8 cellular contexts compared by ENCODE assay signal in the genomic region with DNA sequence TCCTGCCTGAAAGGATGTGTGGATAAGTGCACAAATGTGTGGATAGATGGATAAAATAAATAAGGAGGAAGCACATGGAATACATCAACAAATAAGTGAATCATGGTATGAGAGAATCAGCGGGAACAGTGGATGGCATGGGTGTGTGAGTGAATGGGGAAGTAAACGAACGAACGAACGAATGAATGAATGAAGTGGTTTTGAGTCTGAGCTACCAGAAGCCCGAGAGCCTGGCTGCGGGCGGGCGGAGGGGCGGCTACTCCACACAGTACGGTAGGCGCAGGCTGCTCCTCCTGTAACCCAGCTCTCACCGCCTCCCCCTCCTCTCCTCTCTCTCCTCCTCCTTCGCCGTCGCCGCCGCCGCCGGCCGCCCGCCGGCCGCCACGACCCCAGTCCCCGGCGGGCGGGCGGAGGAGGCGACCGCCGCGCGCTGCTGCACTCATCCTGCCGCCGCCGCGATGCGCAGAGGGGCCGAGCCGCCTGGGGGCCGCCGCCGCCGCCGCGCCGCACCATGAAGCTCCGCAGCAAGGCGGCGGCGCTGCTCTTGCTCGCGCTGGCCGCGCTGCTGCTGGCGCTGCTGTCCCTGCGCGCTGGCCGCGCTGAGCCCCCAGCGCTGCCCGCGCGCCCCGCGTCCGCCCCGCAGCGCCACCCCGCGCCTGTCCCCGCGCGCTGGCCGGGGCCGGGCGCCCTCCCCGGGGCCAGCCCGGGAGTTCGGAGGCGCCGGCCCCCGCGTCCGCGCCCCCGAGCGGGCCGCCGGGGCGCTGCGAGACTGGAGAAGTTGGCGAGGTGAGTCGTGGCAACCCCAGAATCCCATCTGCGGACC. TPM values are rescaled to one million over a fixed set of nuclear protein-coding genes. Genes with fewer than 3 reads are reported as not detected.
DNase-seq lines count a peak whose midpoint lies in the region; ATAC-seq, FAIRE-seq and TF ChIP-seq lines count a peak whose summit lies in the region.

GXYLT2 (plus strand) TSS at position 324 of the 823 bp plus-strand sequence; CDS start at position 512, 188 bp downstream.

- intact Hi-C loops in dorsolateral prefrontal cortex (cut with DNase I) (loop anchor here (2.0 to 5.0 kb wide), 3 partner anchors 41 to 109 kb away; partner anchors contain the start of genes PPP4R2 (in 2 of the 2) and SHQ1 (in 1 of the 2)), HepG2 (cut with micrococcal nuclease; ENCODE audit: unreplicated experiment) (loop anchor here (5.0 kb wide), 3 partner anchors 41 to 169 kb away; partner anchors contain the start of genes PPP4R2 and SHQ1)

- POLR2A ChIA-PET in HepG2 (lab: Yijun Ruan, JAX), result interaction anchor here (0.8 to 1.5 kb wide), 3 partner anchors 8 to 14 kb away, joined by 3 to 4 read pairs (median 3); no protein-coding TSS in a partner anchor

- peak in 9 of 56 donors; percentile 4 to 23 (median 11) for TF ChIP-seq CTCF in dorsolateral prefrontal cortex (IDR thresholded peaks at IDR 0.05 in 54 of 56, conservative IDR thresholded peaks at IDR 0.05 in 2 of 56; ENCODE audit: low read depth in 1 of 56, partially characterized antibody in 56 of 56)
- 0 out of 2 replicates have a peak, but pooled peaks have one; percentile 4 for TF ChIP-seq CTCF in HepG2 (CRISPR knock-in tag; IDR thresholded peaks at IDR 0.05)

- peak; percentile 50 for DNase-seq in COLO829 (ENCODE audit: low spot score)
- DNase-seq in NCI-H1105 (lab: John Stamatoyannopoulos, UW), result peak; percentile 34
- DNase-seq in UCSD-AML1 (lab: John Stamatoyannopoulos, UW; ENCODE audit: unreplicated experiment), result peak; percentile 46
- peak; percentile 48 to 87 (median 80) for DNase-seq in dorsolateral prefrontal cortex
- DNase-seq in HepG2 (ENCODE audit: low spot score), result peak; percentile 48
- DNase-seq in stimulated activated CD4-positive, alpha-beta T cell treated with anti-CD3 and anti-CD28 coated beads, Interleukin-4, amount 100 ng/mL, for 1 hour, result peak; percentile 25

- peak within 1 kb of the TSS; percentile 57 for H3K9ac ChIP-seq in HepG2 (ENCODE audit: insufficient read depth, low read depth, low read length)

- peak within 1 kb of the TSS; percentile 98 for H2AFZ ChIP-seq in HepG2 (ENCODE audit: low read length)

- 1% methylated on average over 12 of the region's 96 CpGs for WGBS in HepG2 (ENCODE audit: low lambda C conversion rate)

- ATAC-seq in GM21723 (IDR thresholded peaks at IDR 0.05; ENCODE audit: unreplicated experiment) (peak; percentile 81), HepG2 (peak; percentile 78), GM21381 (IDR thresholded peaks at IDR 0.05; ENCODE audit: unreplicated experiment) (no peak)

- H3K4me3 ChIP-seq in dorsolateral prefrontal cortex, result peak within 1 kb of the TSS; percentile 32 to 83 (median 63)
- H3K4me3 ChIP-seq in HepG2 (replicated peaks in 1 of 3; ENCODE audit: insufficient read depth in 1 of 3, low read depth in 2 of 3, low read length in 3 of 3), result peak within 1 kb of the TSS; percentile 70 to 90 (median 75)

- H3K36me3 ChIP-seq in HepG2 (replicated peaks in 1 of 2; ENCODE audit: control insufficient read depth in 1 of 2, insufficient read depth in 2 of 2, low read length in 2 of 2), result no peaks in the 10 kb centered on the region

- H3K4me2 ChIP-seq in HepG2 (ENCODE audit: low read depth, low read length), result peak within 1 kb of the TSS; percentile 99

- H3K79me2 ChIP-seq in HepG2 (ENCODE audit: insufficient read depth, low read length), result peaks cover 2% of the 10 kb centered on the region

- no peak; the same call in 1 of the 2 replicates for TF ChIP-seq RAD21 in HepG2 (CRISPR knock-in tag; IDR thresholded peaks at IDR 0.05)

- H3K9me3 ChIP-seq in HepG2 (ENCODE audit: low read length), result peaks cover 5% of the 10 kb centered on the region; the same call in 1 of the 2 replicates

- H3K27ac ChIP-seq in dorsolateral prefrontal cortex (peak within 1 kb of the TSS; percentile 4 to 92 (median 82)), HepG2 (ENCODE audit: extremely low read length, insufficient read depth, low read length) (peak within 1 kb of the TSS; percentile 50)

- TF ChIP-seq EP300 in HepG2 (IDR thresholded peaks at IDR 0.05; ENCODE audit: low read depth in 2 of 2, low read length in 2 of 2), result no peak
- no peak for TF ChIP-seq EP300 in HepG2 (CRISPR knock-in tag; IDR thresholded peaks at IDR 0.05; ENCODE audit: borderline replicate concordance)

- no peak for FAIRE-seq in HepG2 (lab: Jason Lieb, UNC)

- in situ Hi-C loops in HepG2 (cut with HindIII; ENCODE audit: extremely low pct_ligation_motif_present, low pct_unique_long_range_greater_than_20kb), result no loop called here

- no peaks in the 10 kb centered on the region for H3K27me3 ChIP-seq in dorsolateral prefrontal cortex
- no peaks in the 10 kb centered on the region; a peak in 1 of 5 replicates for H3K27me3 ChIP-seq in HepG2 (ENCODE audit: control insufficient read depth in 1 of 2, insufficient read depth in 2 of 2, low read length in 2 of 2)

- CTCF ChIA-PET in HepG2 (lab: Yijun Ruan, JAX; ENCODE audit: low intra/inter-chr PET ratio, low total read pairs), result interaction anchor here (1.0 kb wide), 1 partner anchor 13 kb away, joined by 3 read pairs; no protein-coding TSS in a partner anchor

- no TSS peak for BruUV-seq in HepG2 (replicated peaks; lab: Mats Ljungman, UMichigan)

- peaks cover 63% of the 10 kb centered on the region for H3K4me1 ChIP-seq in HepG2 (ENCODE audit: insufficient read depth, low read length)

- no peaks in the 10 kb centered on the region for H4K20me1 ChIP-seq in HepG2 (ENCODE audit: insufficient read depth, low read length)

- no peak; a peak in 1 of 4 replicates for TF ChIP-seq POLR2A in HepG2 (IDR thresholded peaks at IDR 0.05; ENCODE audit: insufficient read depth in 1 of 2, low read depth in 2 of 2, low read length in 2 of 2)

TF ChIP-seq in HepG2, 621 proteins besides CTCF, POLR2A, EP300 and RAD21 (continues in another document):
- TF ChIP-seq, protein P1, sequence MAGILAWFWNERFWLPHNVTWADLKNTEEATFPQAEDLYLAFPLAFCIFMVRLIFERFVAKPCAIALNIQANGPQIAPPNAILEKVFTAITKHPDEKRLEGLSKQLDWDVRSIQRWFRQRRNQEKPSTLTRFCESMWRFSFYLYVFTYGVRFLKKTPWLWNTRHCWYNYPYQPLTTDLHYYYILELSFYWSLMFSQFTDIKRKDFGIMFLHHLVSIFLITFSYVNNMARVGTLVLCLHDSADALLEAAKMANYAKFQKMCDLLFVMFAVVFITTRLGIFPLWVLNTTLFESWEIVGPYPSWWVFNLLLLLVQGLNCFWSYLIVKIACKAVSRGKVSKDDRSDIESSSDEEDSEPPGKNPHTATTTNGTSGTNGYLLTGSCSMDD (CRISPR knock-in tag; IDR thresholded peaks at IDR 0.05), result no peak
- TF ChIP-seq, protein P2, sequence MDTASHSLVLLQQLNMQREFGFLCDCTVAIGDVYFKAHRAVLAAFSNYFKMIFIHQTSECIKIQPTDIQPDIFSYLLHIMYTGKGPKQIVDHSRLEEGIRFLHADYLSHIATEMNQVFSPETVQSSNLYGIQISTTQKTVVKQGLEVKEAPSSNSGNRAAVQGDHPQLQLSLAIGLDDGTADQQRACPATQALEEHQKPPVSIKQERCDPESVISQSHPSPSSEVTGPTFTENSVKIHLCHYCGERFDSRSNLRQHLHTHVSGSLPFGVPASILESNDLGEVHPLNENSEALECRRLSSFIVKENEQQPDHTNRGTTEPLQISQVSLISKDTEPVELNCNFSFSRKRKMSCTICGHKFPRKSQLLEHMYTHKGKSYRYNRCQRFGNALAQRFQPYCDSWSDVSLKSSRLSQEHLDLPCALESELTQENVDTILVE (CRISPR knock-in tag; IDR thresholded peaks at IDR 0.05), result 0 out of 2 replicates have a peak, but pooled peaks have one; percentile 22
- TF ChIP-seq SOX13 (IDR thresholded peaks at IDR 0.05) (no peak), SOX13 (CRISPR knock-in tag; conservative IDR thresholded peaks at IDR 0.05 in 1 of 2, IDR thresholded peaks at IDR 0.05 in 1 of 2) (no peak)

RNA-seq across cellular contexts. Expression of gene GXYLT2, which starts in this region (rescaled TPM):
- total RNA-seq in dorsolateral prefrontal cortex (10 to 100 TPM in 46 of 120 experiments, 1 to 10 TPM in 74; 4.5 to 19.1 (median 9.2) TPM), HepG2 (2016; rRNA removed; fragmentation: Illumina TruSeq; extraction: Trizol) (6.9 and 7.4 TPM in 2 replicates)
- total RNA-seq in HepG2 (2016; cell fraction: cytosol; rRNA removed; fragmentation: Illumina TruSeq; extraction: Trizol; ENCODE audit: low read depth), result 8.1 and 8.6 TPM in 2 replicates
- total RNA-seq in HepG2 (2016; cell fraction: insoluble cytoplasmic fraction; rRNA removed; fragmentation: Illumina TruSeq; extraction: Trizol), result 6.5 and 7.3 TPM in 2 replicates
- 14.3 and 16.8 TPM in 2 replicates for total RNA-seq in HepG2 (2016; cell fraction: membrane; rRNA removed; fragmentation: Illumina TruSeq; extraction: Trizol)
- total RNA-seq in HepG2 (2016; cell fraction: nucleus; rRNA removed; fragmentation: Illumina TruSeq; extraction: Trizol), result 4.1 and 6.0 TPM in 2 replicates
- 2.7 and 4.3 TPM in 2 replicates for polyA plus RNA-seq in HepG2 (2011; rRNA removed)
- polyA plus RNA-seq in HepG2 (2011; cell fraction: cytosol; rRNA removed), result 2.1 and 2.2 TPM in 2 replicates
- polyA plus RNA-seq in HepG2 (2011; cell fraction: nucleus; rRNA removed), result 1.1 and 1.5 TPM in 2 replicates
- 1.4 and 2.4 TPM in 2 replicates for polyA plus RNA-seq in HepG2 (2012)
- polyA plus RNA-seq in HepG2 (2016; cell fraction: cytosol; fragmentation: Illumina TruSeq; extraction: Trizol; ENCODE audit: low read depth), result 10.4 and 11.5 TPM in 2 replicates
- polyA plus RNA-seq in HepG2 (2016; cell fraction: insoluble cytoplasmic fraction; fragmentation: Illumina TruSeq; extraction: Trizol; ENCODE audit: low read depth), result 3.8 and 6.1 TPM in 2 replicates
- polyA plus RNA-seq in HepG2 (2016; cell fraction: membrane; fragmentation: Illumina TruSeq; extraction: Trizol; ENCODE audit: low read depth), result 12.1 and 13.9 TPM in 2 replicates
- polyA plus RNA-seq in HepG2 (2016; cell fraction: nucleus; fragmentation: Illumina TruSeq; extraction: Trizol; ENCODE audit: insufficient read depth, low read depth), result 4.0 and 5.5 TPM in 2 replicates
- polyA minus RNA-seq in HepG2 (2011; rRNA and poly(A)+ RNA removed; ENCODE audit: low replicate concordance), result 2.4 and 7.9 TPM in 2 replicates
- 7.3 and 9.8 TPM in 2 replicates for polyA minus RNA-seq in HepG2 (2011; cell fraction: cytosol; rRNA and poly(A)+ RNA removed)
- polyA minus RNA-seq in HepG2 (2011; cell fraction: nucleus; rRNA and poly(A)+ RNA removed), result 4.1 and 5.3 TPM in 2 replicates

Comparison
In these comparisons a context has a peak if more than half of its experiments do, and no peak if none do; other contexts are left out.
1. DNase-seq: peak in every context shown above with its lines; median percentile 80 in dorsolateral prefrontal cortex; 50 in COLO829; 48 in HepG2; 46 in UCSD-AML1; 34 in NCI-H1105; 25 in stimulated activated CD4-positive, alpha-beta T cell treated with anti-CD3 and anti-CD28 coated beads, Interleukin-4, amount 100 ng/mL, for 1 hour.